In the genomic region with DNA sequence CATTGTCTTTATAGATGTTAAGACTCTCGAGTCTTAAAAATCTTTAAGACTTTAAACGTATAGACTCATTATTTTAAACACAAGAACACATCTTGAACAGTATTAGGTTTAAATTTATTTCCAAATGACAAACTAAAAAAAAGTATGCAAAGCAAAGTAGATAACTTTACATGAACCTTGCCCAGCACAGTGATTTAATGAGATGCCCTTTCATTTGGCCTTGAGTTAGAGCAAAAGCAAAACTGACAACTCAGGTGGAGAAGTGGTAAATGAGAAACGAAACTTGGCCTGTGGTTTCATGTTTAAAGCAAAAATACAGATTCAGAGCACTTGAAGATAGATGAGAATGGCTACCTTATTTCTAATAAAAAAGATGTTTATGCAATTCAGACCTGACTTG, we compare ENCODE assay signal across 10 cellular contexts. TPM values are rescaled to one million over a fixed set of nuclear protein-coding genes. Genes with fewer than 3 reads are reported as not detected.
A peak's percentile ranks its signal among the peaks of the same experiment; 100 is the strongest.
DNase-seq lines count a peak whose midpoint lies in the region; ATAC-seq and TF ChIP-seq lines count a peak whose summit lies in the region.
"Had no signal": no experiment of that assay in that cellular context is flagged by ENCODE, and none has a peak within 500 bp of the region (broad histone marks: within the 10 kb centered on the region; RNA-seq: fewer than 3 reads in every experiment).

No MANE protein-coding gene starts in this region.

- H3K27ac ChIP-seq in CD8-positive, alpha-beta T cell (ENCODE audit: low read depth, low read length), result no peak overlapping the region
- peak overlapping the region in 3 of 4 donors; percentile 12 to 32 (median 14) for H3K27ac ChIP-seq in Peyer's patch

- no peak for TF ChIP-seq POLR2A in Peyer's patch (IDR thresholded peaks at IDR 0.05)

- CTCF ChIA-PET in CD8-positive, alpha-beta T cell (lab: Charles Lee), result no interaction called here

- intact Hi-C loops in CD8-positive, alpha-beta T cell (cut with DNase I, micrococcal nuclease), result loop anchor here in 1 of 2 experiments (1.0 kb wide), 1 partner anchor 16 kb away; no protein-coding TSS in a partner anchor

- peak; percentile 21 for ATAC-seq in CD8-positive, alpha-beta T cell
- peak; percentile 53 for ATAC-seq in GM19324 (IDR thresholded peaks at IDR 0.05; ENCODE audit: low FRiP score, unreplicated experiment)
- ATAC-seq in HG02973 (IDR thresholded peaks at IDR 0.05; ENCODE audit: unreplicated experiment), result peak; percentile 43

- no peaks in the 10 kb centered on the region for H3K36me3 Mint-ChIP-seq in CD8-positive, alpha-beta T cell

- no peaks in the 10 kb centered on the region for H3K27me3 ChIP-seq in CD8-positive, alpha-beta T cell (ENCODE audit: insufficient read depth, low read length)
- H3K27me3 ChIP-seq in Peyer's patch, result no peaks in the 10 kb centered on the region

- H3K4me3 Mint-ChIP-seq in CD8-positive, alpha-beta T cell, result peak overlapping the region; percentile 22

- no peak for TF ChIP-seq CTCF in CD8-positive, alpha-beta T cell (IDR thresholded peaks at IDR 0.05)
- no peak for TF ChIP-seq CTCF in Peyer's patch (IDR thresholded peaks at IDR 0.05)

- POLR2A ChIA-PET in CD8-positive, alpha-beta T cell (lab: Charles Lee), result interaction anchor here (1.5 kb wide), 1 partner anchor 23 kb away, joined by 5 read pairs; no protein-coding TSS in a partner anchor

- H3K36me3 ChIP-seq in CD8-positive, alpha-beta T cell (ENCODE audit: insufficient read depth, low read length), result no peaks in the 10 kb centered on the region
- H3K36me3 ChIP-seq in Peyer's patch, result no peaks in the 10 kb centered on the region

- DNase-seq in CD8-positive, alpha-beta T cell, result no peak
- DNase-seq in Peyer's patch, result no peak
- no peak for DNase-seq in AG20443 (ENCODE audit: low spot score)
- no peak for DNase-seq in NCI-H526 treated with DMSO at 0.1 percent for 48 hours (lab: John Stamatoyannopoulos, UW)
- no peak for DNase-seq in glomerular visceral epithelial cell (ENCODE audit: extremely low spot score)
- no peak for DNase-seq in NCI-H526 (lab: John Stamatoyannopoulos, UW)

- no peaks in the 10 kb centered on the region for H3K9me3 Mint-ChIP-seq in CD8-positive, alpha-beta T cell

- no peaks in the 10 kb centered on the region for H3K4me1 ChIP-seq in CD8-positive, alpha-beta T cell (ENCODE audit: insufficient read depth, low read length)
- H3K4me1 ChIP-seq in Peyer's patch, result no peaks in the 10 kb centered on the region

- no peaks in the 10 kb centered on the region for H3K27me3 Mint-ChIP-seq in CD8-positive, alpha-beta T cell (ENCODE audit: low read depth)

- no peak overlapping the region for H3K4me3 ChIP-seq in CD8-positive, alpha-beta T cell (ENCODE audit: low read depth, low read length)
- no peak overlapping the region for H3K4me3 ChIP-seq in Peyer's patch

- no peaks in the 10 kb centered on the region for H3K9me3 ChIP-seq in CD8-positive, alpha-beta T cell (ENCODE audit: low read length)
- H3K9me3 ChIP-seq in Peyer's patch, result no peaks in the 10 kb centered on the region

- H3K27ac Mint-ChIP-seq in CD8-positive, alpha-beta T cell, result peak overlapping the region; percentile 2

- peaks cover 11% of the 10 kb centered on the region for H3K4me1 Mint-ChIP-seq in CD8-positive, alpha-beta T cell (ENCODE audit: low read depth)

RNA-seq across cellular contexts. Expression of gene GPR15, which starts 8.6 kb away (rescaled TPM):
- 1 to 10 TPM; 9.1 to 9.3 TPM for total RNA-seq in CD8-positive, alpha-beta T cell
- 10 to 100 TPM in 1 of 4 donors, 1 to 10 TPM in 2, not detected in 1; 1.2 to 26.4 (median 5.1) TPM for total RNA-seq in Peyer's patch
- total RNA-seq: HT1080 had no signal

RNA-seq across cellular contexts. Expression of gene CLDND1, which starts 17.6 kb away (rescaled TPM):
- 100 to 1,000 TPM; 135 to 146 TPM for total RNA-seq in CD8-positive, alpha-beta T cell
- 100 to 1,000 TPM in 2 of 4 donors, 10 to 100 TPM in 2; 60.2 to 113 (median 96.7) TPM for total RNA-seq in Peyer's patch

RNA-seq across cellular contexts. Expression of gene OR5K2, which starts 42.9 kb away (rescaled TPM):
- not detected for total RNA-seq in CD8-positive, alpha-beta T cell
- total RNA-seq in Peyer's patch, result not detected
- total RNA-seq: fibroblast of lung, HT1080 had no signal

RNA-seq across cellular contexts. Expression of gene CPOX, which starts 53.1 kb away (rescaled TPM):
- total RNA-seq in CD8-positive, alpha-beta T cell, result 1 to 10 TPM; 7.5 to 7.7 TPM
- 10 to 100 TPM; 16.8 to 68.5 (median 36.0) TPM for total RNA-seq in Peyer's patch
